In genomic region chr4:129550281-129550785, GRCh38 we compare ENCODE assay signal across 18 cellular contexts.
DNase-seq lines count a peak whose midpoint lies in the region; ATAC-seq and TF ChIP-seq lines count a peak whose summit lies in the region.
"Had no signal": no experiment of that assay in that cellular context is flagged by ENCODE, and none has a peak within 500 bp of the region (broad histone marks: within the 10 kb centered on the region; RNA-seq: fewer than 3 reads in every experiment).

No MANE protein-coding gene starts in this region.

- no peaks in the 10 kb centered on the region for H3K36me3 Mint-ChIP-seq in neural crest cell (ENCODE audit: low read depth)
- H3K36me3 Mint-ChIP-seq: CD8-positive, alpha-beta memory T cell had no signal

- peak; percentile 55 for DNase-seq in astrocyte of the hippocampus (ENCODE audit: low read depth, low spot score)
- DNase-seq in fibroblast of pulmonary artery (ENCODE audit: low read depth), result peak; percentile 63
- DNase-seq in neural crest cell (ENCODE audit: low read depth, low spot score), result no peak
- DNase-seq in activated CD4-positive, alpha-beta T cell treated with anti-CD3 and anti-CD28 coated beads for 48 hours, result no peak
- no peak for DNase-seq in NCI-H2107 treated with DMSO at 0.1 percent for 48 hours (lab: John Stamatoyannopoulos, UW; ENCODE audit: unreplicated experiment)
- DNase-seq in stimulated activated naive CD4-positive, alpha-beta T cell (lab: John Stamatoyannopoulos, UW), result no peak
- DNase-seq: ACHN; C1 segment of cervical spinal cord; CD8-positive, alpha-beta memory T cell; DMS79 treated with DMSO at 0.1 percent for 48 hours; MV-4-11; NCI-H1417; NCI-H187; NCI-H226; NCI-H524; NCI-H82; PC-9 had no signal

- no peaks in the 10 kb centered on the region for H3K9me3 Mint-ChIP-seq in neural crest cell

- peak overlapping the region; percentile 57 for H3K27ac Mint-ChIP-seq in neural crest cell (ENCODE audit: unreplicated experiment)
- H3K27ac Mint-ChIP-seq: CD8-positive, alpha-beta memory T cell had no signal

- peaks cover 10% of the 10 kb centered on the region for H3K4me1 Mint-ChIP-seq in neural crest cell
- H3K4me1 Mint-ChIP-seq: CD8-positive, alpha-beta memory T cell had no signal

- H3K4me3 ChIP-seq in fibroblast of pulmonary artery (replicated peaks; ENCODE audit: low read depth, low read length), result no peak overlapping the region
- H3K4me3 ChIP-seq: PC-9 had no signal

- TF ChIP-seq CTCF in fibroblast of pulmonary artery (IDR thresholded peaks at IDR 0.05; ENCODE audit: low read length, missing control alignments), result no peak
- TF ChIP-seq CTCF in neural crest cell (conservative IDR thresholded peaks at IDR 0.05), result no peak

- H3K27me3 Mint-ChIP-seq in neural crest cell (ENCODE audit: low read depth), result no peaks in the 10 kb centered on the region
- H3K27me3 Mint-ChIP-seq: CD8-positive, alpha-beta memory T cell had no signal

- ATAC-seq in GM21717 (IDR thresholded peaks at IDR 0.05; ENCODE audit: unreplicated experiment), result no peak

- H3K4me3 Mint-ChIP-seq in neural crest cell, result no peak overlapping the region
- H3K4me3 Mint-ChIP-seq: CD8-positive, alpha-beta memory T cell had no signal

Comparison
In these comparisons a context has a peak if more than half of its experiments do, and no peak if none do; other contexts are left out.
1. DNase-seq: peak in astrocyte of the hippocampus (single experiment) and fibroblast of pulmonary artery (single experiment); none in neural crest cell (single experiment), activated CD4-positive, alpha-beta T cell treated with anti-CD3 and anti-CD28 coated beads for 48 hours (single experiment), NCI-H2107 treated with DMSO at 0.1 percent for 48 hours (single experiment) and stimulated activated naive CD4-positive, alpha-beta T cell (0 of 6).